In genomic region chr3:108070356-108070755, GRCh38 we compare ENCODE assay signal across 16 cellular contexts.
"Had no signal": no experiment of that assay in that cellular context is flagged by ENCODE, and none has a peak within 500 bp of the region (broad histone marks: within the 10 kb centered on the region; RNA-seq: fewer than 3 reads in every experiment).

No MANE protein-coding gene starts in this region.

- H3K4me1 Mint-ChIP-seq: nephron progenitor cell had no signal

- H3K27ac ChIP-seq: cardiac muscle cell, esophagus squamous epithelium, thyroid gland, VCaP had no signal

- H3K27me3 ChIP-seq: cardiac muscle cell, esophagus squamous epithelium, thyroid gland had no signal

- H3K4me3 Mint-ChIP-seq: activated naive CD4-positive, alpha-beta T cell treated with anti-CD3 and anti-CD28 coated beads for 36 hours; dendritic cell treated with granulocyte-macrophage colony-stimulating factor and Interleukin-4, amounts not matched to agents 40 ng/mL and 50 ng/mL, for 4 days; nephron progenitor cell; T-helper 1 cell treated with Interleukin-12 subunit alpha and Interleukin-12 subunit beta and Interleukin-4 antibody, amounts not matched to agents 30 μg/mL and 1 μg/mL, for 36 hours had no signal

- DNase-seq: activated CD4-positive, alpha-beta T cell treated with anti-CD3 and anti-CD28 coated beads, Interleukin-2, amount 50 U/mL, for 48 hours; activated naive CD4-positive, alpha-beta T cell treated with anti-CD3 and anti-CD28 coated beads for 36 hours; amygdala; effector memory CD4-positive, alpha-beta T cell; esophagus squamous epithelium; left cardiac atrium; nephron progenitor cell; nucleus accumbens; stimulated activated CD4-positive, alpha-beta T cell treated with anti-CD3 and anti-CD28 coated beads, Interleukin-4, amount 100 ng/mL, for 1 hour; thyroid gland had no signal

- H3K9me3 Mint-ChIP-seq: activated naive CD4-positive, alpha-beta T cell treated with anti-CD3 and anti-CD28 coated beads for 36 hours; dendritic cell treated with granulocyte-macrophage colony-stimulating factor and Interleukin-4, amounts not matched to agents 40 ng/mL and 50 ng/mL, for 4 days; nephron progenitor cell; T-helper 1 cell treated with Interleukin-12 subunit alpha and Interleukin-12 subunit beta and Interleukin-4 antibody, amounts not matched to agents 30 μg/mL and 1 μg/mL, for 36 hours had no signal

- H3K36me3 ChIP-seq: cardiac muscle cell, thyroid gland had no signal

- H3K4me2 ChIP-seq: smooth muscle cell had no signal

- H3K27me3 Mint-ChIP-seq: dendritic cell treated with granulocyte-macrophage colony-stimulating factor and Interleukin-4, amounts not matched to agents 40 ng/mL and 50 ng/mL, for 4 days had no signal

- ATAC-seq: left cardiac atrium, sciatic nerve had no signal

- H3K4me3 ChIP-seq: cardiac muscle cell, esophagus squamous epithelium, smooth muscle cell, thyroid gland had no signal

- H3K27ac Mint-ChIP-seq: activated naive CD4-positive, alpha-beta T cell treated with anti-CD3 and anti-CD28 coated beads for 36 hours; dendritic cell treated with granulocyte-macrophage colony-stimulating factor and Interleukin-4, amounts not matched to agents 40 ng/mL and 50 ng/mL, for 4 days; nephron progenitor cell; T-helper 1 cell treated with Interleukin-12 subunit alpha and Interleukin-12 subunit beta and Interleukin-4 antibody, amounts not matched to agents 30 μg/mL and 1 μg/mL, for 36 hours had no signal

- H3K9me3 ChIP-seq: esophagus squamous epithelium, thyroid gland had no signal
